Comparison of ENCODE assay signal across 28 cellular contexts in the genomic region with DNA sequence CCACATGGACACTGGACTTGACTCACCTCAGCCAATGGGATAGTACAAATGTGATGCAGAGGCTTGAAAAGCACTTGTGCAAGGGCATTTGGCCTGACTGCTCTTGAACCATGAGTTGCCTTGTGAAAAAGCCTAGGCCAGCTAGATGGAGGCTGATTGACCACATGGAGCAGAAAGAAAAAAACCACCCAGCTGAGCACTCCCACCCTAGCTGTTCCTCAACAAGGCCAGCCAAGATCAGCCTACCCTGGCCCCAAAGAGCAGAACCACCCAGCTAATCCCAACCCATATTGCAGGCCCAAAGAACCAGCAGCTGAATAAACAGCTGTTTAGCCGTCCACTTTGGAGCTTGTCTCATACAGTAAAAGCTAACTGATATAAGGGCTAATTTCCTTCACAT. TPM values are rescaled to one million over a fixed set of nuclear protein-coding genes. Genes with fewer than 3 reads are reported as not detected.
"Had no signal": no experiment of that assay in that cellular context is flagged by ENCODE, and none has a peak within 500 bp of the region (broad histone marks: within the 10 kb centered on the region; RNA-seq: fewer than 3 reads in every experiment).

No MANE protein-coding gene starts in this region.

- H2AFZ ChIP-seq: neural progenitor cell had no signal

- H3K27me3 ChIP-seq: neural progenitor cell, pancreas, spleen, suprapubic skin, testis, tibial artery, transverse colon, upper lobe of left lung, vagina had no signal

- H3K4me2 ChIP-seq: neural progenitor cell, smooth muscle cell had no signal

- H3K9me3 ChIP-seq: pancreas, suprapubic skin, testis, tibial artery, transverse colon, upper lobe of left lung, vagina had no signal

- H3K4me1 ChIP-seq: pancreas, psoas muscle, spleen, suprapubic skin, testis, transverse colon had no signal

- H3K9ac ChIP-seq: neural progenitor cell had no signal

- ATAC-seq: naive thymus-derived CD4-positive, alpha-beta T cell; natural killer cell; pancreas; psoas muscle; right cardiac atrium; sciatic nerve; stimulated activated memory B cell treated with anti-CD40 and anti-IgM and Interleukin-4, amounts not matched to agents 10 μg/mL and 1 μg/mL and 100 μg/mL, for 72 hours; stimulated activated naive CD8-positive, alpha-beta T cell treated with anti-CD3 and anti-CD28 coated beads, Interleukin-15, amount 100 ng/mL, for 72 hours; stimulated activated naive CD8-positive, alpha-beta T cell treated with anti-CD3 and anti-CD28 coated beads, Interleukin-15, Interleukin-2, amounts not matched to agents 100 U/mL and 50 U/mL, for 24 hours had no signal

- H3K27ac ChIP-seq: neural progenitor cell, psoas muscle, skin epidermis, spleen, suprapubic skin, testis, transverse colon, upper lobe of left lung, vagina had no signal

- H3K36me3 ChIP-seq: neural progenitor cell, pancreas, spleen, suprapubic skin, transverse colon, vagina had no signal

- FAIRE-seq: pancreas, urothelium cell line had no signal

- DNase-seq: naive thymus-derived CD4-positive, alpha-beta T cell; natural killer cell; occipital lobe; pancreas; psoas muscle; right cardiac atrium; spleen; stimulated activated CD4-positive, alpha-beta T cell treated with anti-CD3 and anti-CD28 coated beads, Interleukin-12 subunit alpha, Interleukin-12 subunit beta, amount 100 ng/mL, for 4 hours; stimulated activated CD4-positive, alpha-beta T cell treated with anti-CD3 and anti-CD28 coated beads, Interleukin-1b, Interleukin-23, amount 100 ng/mL, for 48 hours; stimulated activated CD4-positive, alpha-beta T cell treated with anti-CD3 and anti-CD28 coated beads, Interleukin-4, amount 100 ng/mL, for 1 hour; stimulated activated CD4-positive, alpha-beta T cell treated with anti-CD3 and anti-CD28 coated beads, Interleukin-4, amount 100 ng/mL, for 4 hours; stimulated activated CD8-positive, alpha-beta memory T cell treated with anti-CD3 and anti-CD28 coated beads, Interleukin-4, amount 100 ng/mL, for 48 hours; stimulated activated naive CD4-positive, alpha-beta T cell; stimulated activated naive CD8-positive, alpha-beta T cell treated with anti-CD3 and anti-CD28 coated beads, Interleukin-15, amount 100 ng/mL, for 72 hours; stimulated activated naive CD8-positive, alpha-beta T cell treated with anti-CD3 and anti-CD28 coated beads, Interleukin-15, Interleukin-2, amounts not matched to agents 100 U/mL and 50 U/mL, for 24 hours; substantia nigra; testis; tibial artery; transverse colon; upper lobe of left lung had no signal

- H3K4me3 ChIP-seq: neural progenitor cell, pancreas, psoas muscle, skin epidermis, smooth muscle cell, spleen, suprapubic skin, testis, tibial artery, transverse colon, upper lobe of left lung, vagina had no signal

RNA-seq across cellular contexts. Expression of a gene that starts 36.7 kb away (rescaled TPM):
- polyA plus RNA-seq: naive thymus-derived CD4-positive, alpha-beta T cell had no signal
